8 cellular contexts compared by ENCODE assay signal in the genomic region with DNA sequence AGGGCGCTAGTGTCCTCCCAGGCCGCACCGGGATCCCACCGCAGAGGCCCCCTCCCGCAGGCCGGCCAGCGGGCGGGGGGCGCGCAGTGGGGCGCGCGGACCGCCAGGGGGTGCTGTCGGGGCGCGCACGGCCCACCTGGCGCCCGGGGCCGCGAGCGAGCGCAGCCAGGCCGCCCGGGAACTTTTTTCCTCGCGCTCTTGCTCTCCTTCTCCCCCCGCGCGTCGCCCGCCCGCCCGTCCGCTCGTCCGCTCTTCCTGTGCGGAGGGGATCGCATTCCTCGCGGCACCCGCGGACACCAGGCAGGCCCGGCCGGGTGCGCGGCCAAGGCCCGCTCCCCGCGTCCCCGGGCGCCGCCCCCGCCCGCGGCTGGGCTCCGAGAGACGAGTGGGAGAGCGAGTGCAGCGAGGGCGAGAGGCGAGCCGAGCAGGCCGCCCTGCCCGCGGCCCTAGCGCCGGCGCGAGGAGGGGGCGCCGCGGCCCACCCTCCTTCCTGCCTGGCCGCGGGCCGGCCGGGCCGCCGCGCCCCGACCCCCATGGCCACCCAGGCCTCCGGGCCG.
DNase-seq lines count a peak whose midpoint lies in the region; ATAC-seq lines count a peak whose summit lies in the region.

A gene with protein sequence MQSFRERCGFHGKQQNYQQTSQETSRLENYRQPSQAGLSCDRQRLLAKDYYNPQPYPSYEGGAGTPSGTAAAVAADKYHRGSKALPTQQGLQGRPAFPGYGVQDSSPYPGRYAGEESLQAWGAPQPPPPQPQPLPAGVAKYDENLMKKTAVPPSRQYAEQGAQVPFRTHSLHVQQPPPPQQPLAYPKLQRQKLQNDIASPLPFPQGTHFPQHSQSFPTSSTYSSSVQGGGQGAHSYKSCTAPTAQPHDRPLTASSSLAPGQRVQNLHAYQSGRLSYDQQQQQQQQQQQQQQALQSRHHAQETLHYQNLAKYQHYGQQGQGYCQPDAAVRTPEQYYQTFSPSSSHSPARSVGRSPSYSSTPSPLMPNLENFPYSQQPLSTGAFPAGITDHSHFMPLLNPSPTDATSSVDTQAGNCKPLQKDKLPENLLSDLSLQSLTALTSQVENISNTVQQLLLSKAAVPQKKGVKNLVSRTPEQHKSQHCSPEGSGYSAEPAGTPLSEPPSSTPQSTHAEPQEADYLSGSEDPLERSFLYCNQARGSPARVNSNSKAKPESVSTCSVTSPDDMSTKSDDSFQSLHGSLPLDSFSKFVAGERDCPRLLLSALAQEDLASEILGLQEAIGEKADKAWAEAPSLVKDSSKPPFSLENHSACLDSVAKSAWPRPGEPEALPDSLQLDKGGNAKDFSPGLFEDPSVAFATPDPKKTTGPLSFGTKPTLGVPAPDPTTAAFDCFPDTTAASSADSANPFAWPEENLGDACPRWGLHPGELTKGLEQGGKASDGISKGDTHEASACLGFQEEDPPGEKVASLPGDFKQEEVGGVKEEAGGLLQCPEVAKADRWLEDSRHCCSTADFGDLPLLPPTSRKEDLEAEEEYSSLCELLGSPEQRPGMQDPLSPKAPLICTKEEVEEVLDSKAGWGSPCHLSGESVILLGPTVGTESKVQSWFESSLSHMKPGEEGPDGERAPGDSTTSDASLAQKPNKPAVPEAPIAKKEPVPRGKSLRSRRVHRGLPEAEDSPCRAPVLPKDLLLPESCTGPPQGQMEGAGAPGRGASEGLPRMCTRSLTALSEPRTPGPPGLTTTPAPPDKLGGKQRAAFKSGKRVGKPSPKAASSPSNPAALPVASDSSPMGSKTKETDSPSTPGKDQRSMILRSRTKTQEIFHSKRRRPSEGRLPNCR (N-terminal part only) (plus strand): TSS at position 272 of the 557 bp plus-strand sequence. CDS start 111,491 bp downstream, outside the sequence.

- peak within 1 kb of the TSS; percentile 70 for H3K27ac ChIP-seq in cingulate gyrus (ENCODE audit: low read depth, low read length)

- peak; percentile 33 for DNase-seq in NK-92 treated with Interleukin-12 subunit alpha and Interleukin-12 subunit beta, amount 100 ng/mL, for 24 hours (lab: John Stamatoyannopoulos, UW)
- DNase-seq in NK-92 (lab: John Stamatoyannopoulos, UW; ENCODE audit: unreplicated experiment): no peak
- DNase-seq in NCI-H446 treated with DMSO at 0.1 percent for 48 hours (lab: John Stamatoyannopoulos, UW): peak; percentile 34
- DNase-seq in activated CD4-positive, alpha-beta T cell treated with anti-CD3 and anti-CD28 coated beads for 24 hours (ENCODE audit: low read depth in 2 of 2): peak; percentile 50 to 55
- peak; percentile 85 for DNase-seq in kidney tubule cell (ENCODE audit: low spot score)
- peak; percentile 25 to 54 for DNase-seq in stimulated activated CD4-positive, alpha-beta T cell treated with anti-CD3 and anti-CD28 coated beads, Interleukin-1b, Interleukin-23, amount 100 ng/mL, for 1 hour (ENCODE audit: low read depth in 2 of 2)

- ATAC-seq in HG03095 (IDR thresholded peaks at IDR 0.05; ENCODE audit: unreplicated experiment): peak; percentile 41
